Comparison of ENCODE assay signal across 8 cellular contexts in the genomic region with DNA sequence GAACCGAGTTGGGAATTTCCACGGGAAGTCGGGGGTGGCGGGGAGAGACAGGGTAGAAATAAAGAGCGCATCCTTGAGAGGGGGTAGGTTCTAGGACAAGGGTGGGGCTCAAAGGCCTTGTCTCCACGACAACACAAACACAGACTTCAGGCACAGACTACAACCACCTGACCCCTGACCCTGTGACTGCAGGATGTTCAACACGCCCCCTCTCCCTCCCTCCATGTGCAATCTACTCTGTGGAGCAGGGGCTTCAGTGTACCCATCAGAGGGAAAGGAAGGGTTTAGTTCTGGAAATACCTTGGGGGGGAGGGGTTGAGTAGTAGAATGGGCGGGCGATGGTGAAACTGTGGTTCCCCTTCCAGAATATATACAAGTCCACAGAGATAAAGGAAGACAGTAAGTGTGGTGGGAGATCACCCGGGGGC. TPM values are rescaled to one million over a fixed set of nuclear protein-coding genes. Genes with fewer than 3 reads are reported as not detected.
DNase-seq lines count a peak whose midpoint lies in the region; ATAC-seq and TF ChIP-seq lines count a peak whose summit lies in the region.

No MANE protein-coding gene starts in this region.

- no peaks in the 10 kb centered on the region for H3K9me3 Mint-ChIP-seq in activated CD8-positive, alpha-beta T cell treated with anti-CD3 and anti-CD28 coated beads for 36 hours
- H3K9me3 Mint-ChIP-seq in endothelial cell (ENCODE audit: unreplicated experiment), result no peaks in the 10 kb centered on the region
- H3K9me3 Mint-ChIP-seq in mesothelial cell of epicardium, result no peaks in the 10 kb centered on the region

- peak overlapping the region; percentile 97 for H3K4me3 Mint-ChIP-seq in activated CD8-positive, alpha-beta T cell treated with anti-CD3 and anti-CD28 coated beads for 36 hours
- peak overlapping the region; percentile 97 for H3K4me3 Mint-ChIP-seq in endothelial cell (ENCODE audit: unreplicated experiment)
- H3K4me3 Mint-ChIP-seq in mesothelial cell of epicardium, result peak overlapping the region; percentile 94

- ATAC-seq in activated CD8-positive, alpha-beta T cell treated with anti-CD3 and anti-CD28 coated beads for 36 hours, result peak; percentile 52
- ATAC-seq in HG03095 (IDR thresholded peaks at IDR 0.05; ENCODE audit: unreplicated experiment), result no peak

- CTCF ChIA-PET in activated CD8-positive, alpha-beta T cell treated with anti-CD3 and anti-CD28 coated beads for 36 hours (lab: Charles Lee), result no interaction called here

- H3K27ac Mint-ChIP-seq in activated CD8-positive, alpha-beta T cell treated with anti-CD3 and anti-CD28 coated beads for 36 hours, result peak overlapping the region; percentile 95
- H3K27ac Mint-ChIP-seq in endothelial cell (ENCODE audit: unreplicated experiment) (peak overlapping the region; percentile 86), mesothelial cell of epicardium (peak overlapping the region; percentile 98)

- peak overlapping the region; percentile 98 for H3K27ac ChIP-seq in 22Rv1

- intact Hi-C loops in activated CD8-positive, alpha-beta T cell treated with anti-CD3 and anti-CD28 coated beads for 36 hours (cut with micrococcal nuclease), result no loop called here

- DNase-seq in GM13976 (ENCODE audit: low spot score), result peak; percentile 73
- peak; percentile 89 for DNase-seq in NCI-H748 treated with DMSO at 0.1 percent for 48 hours (lab: John Stamatoyannopoulos, UW)
- DNase-seq in activated CD8-positive, alpha-beta T cell treated with anti-CD3 and anti-CD28 coated beads for 36 hours, result peak; percentile 85
- DNase-seq in endothelial cell (ENCODE audit: low spot score), result peak; percentile 51
- DNase-seq in mesothelial cell of epicardium (ENCODE audit: low spot score in 2 of 2, unreplicated experiment in 2 of 2), result peak in 1 of 2 experiments; percentile 42
- peak; percentile 39 to 47 for DNase-seq in stimulated activated CD8-positive, alpha-beta memory T cell treated with anti-CD3 and anti-CD28 coated beads, Interleukin-7, amount 100 ng/mL, for 48 hours (ENCODE audit: extremely low read depth in 1 of 2, low read depth in 1 of 2)

- H3K36me3 Mint-ChIP-seq in activated CD8-positive, alpha-beta T cell treated with anti-CD3 and anti-CD28 coated beads for 36 hours (ENCODE audit: low read depth), result peaks cover 50% of the 10 kb centered on the region
- H3K36me3 Mint-ChIP-seq in endothelial cell (ENCODE audit: low read depth, unreplicated experiment), result peaks cover 12% of the 10 kb centered on the region
- H3K36me3 Mint-ChIP-seq in mesothelial cell of epicardium, result peaks cover 10% of the 10 kb centered on the region

- H3K4me1 Mint-ChIP-seq in activated CD8-positive, alpha-beta T cell treated with anti-CD3 and anti-CD28 coated beads for 36 hours (ENCODE audit: low read depth), result peaks cover 58% of the 10 kb centered on the region
- H3K4me1 Mint-ChIP-seq in endothelial cell (ENCODE audit: unreplicated experiment), result peaks cover 35% of the 10 kb centered on the region
- H3K4me1 Mint-ChIP-seq in mesothelial cell of epicardium, result peaks cover 55% of the 10 kb centered on the region

- POLR2A ChIA-PET in activated CD8-positive, alpha-beta T cell treated with anti-CD3 and anti-CD28 coated beads for 36 hours (lab: Charles Lee), result interaction anchor here (4.8 to 8.3 kb wide), 2 partner anchors 15 to 17 kb away, joined by 42 to 102 read pairs; a partner anchor contains a TSS

- TF ChIP-seq CTCF in 22Rv1 (IDR thresholded peaks at IDR 0.05) (no peak), GM13976 (IDR thresholded peaks at IDR 0.05; ENCODE audit: borderline replicate concordance, control extremely low read depth, extremely low read depth, insufficient read depth, missing control alignments) (no peak), endothelial cell (IDR thresholded peaks at IDR 0.05; ENCODE audit: unreplicated experiment) (no peak), mesothelial cell of epicardium (IDR thresholded peaks at IDR 0.05; ENCODE audit: unreplicated experiment) (no peak)
- no peak for TF ChIP-seq CTCF in activated CD8-positive, alpha-beta T cell treated with anti-CD3 and anti-CD28 coated beads for 36 hours (IDR thresholded peaks at IDR 0.05)

- H3K27me3 Mint-ChIP-seq in activated CD8-positive, alpha-beta T cell treated with anti-CD3 and anti-CD28 coated beads for 36 hours, result no peaks in the 10 kb centered on the region
- H3K27me3 Mint-ChIP-seq in endothelial cell (ENCODE audit: unreplicated experiment) (peaks cover 12% of the 10 kb centered on the region), mesothelial cell of epicardium (ENCODE audit: low read depth) (no peaks in the 10 kb centered on the region)

- in situ Hi-C loops in GM13976 (cut with MboI; ENCODE audit: low sequenced_read_pairs, unreplicated experiment), result no loop called here

RNA-seq across cellular contexts. Expression of a gene that starts 0.7 kb away (rescaled TPM):
- 100 to 1,000 TPM; 179 to 183 TPM for total RNA-seq in activated CD8-positive, alpha-beta T cell treated with anti-CD3 and anti-CD28 coated beads for 36 hours
- total RNA-seq in endothelial cell (ENCODE audit: unreplicated experiment) (57.1 TPM), mesothelial cell of epicardium (62.8 to 68.3 TPM (median 64.4 TPM) in 3 replicates)

RNA-seq across cellular contexts. Expression of a gene that starts 3.0 kb away (rescaled TPM):
- total RNA-seq in activated CD8-positive, alpha-beta T cell treated with anti-CD3 and anti-CD28 coated beads for 36 hours, result 1 to 10 TPM; 7.2 to 7.5 TPM
- total RNA-seq in endothelial cell (ENCODE audit: unreplicated experiment), result 16.9 TPM
- total RNA-seq in mesothelial cell of epicardium, result 33.2 to 36.0 TPM (median 35.8 TPM) in 3 replicates

RNA-seq across cellular contexts. Expression of a gene that starts 8.2 kb away (rescaled TPM):
- 10 to 100 TPM; 59.8 to 72.4 TPM for total RNA-seq in activated CD8-positive, alpha-beta T cell treated with anti-CD3 and anti-CD28 coated beads for 36 hours
- 49.6 TPM for total RNA-seq in endothelial cell (ENCODE audit: unreplicated experiment)
- total RNA-seq in mesothelial cell of epicardium, result 31.9 to 33.2 TPM (median 33.1 TPM) in 3 replicates

RNA-seq across cellular contexts. Expression of a gene that starts 15.8 kb away (rescaled TPM):
- 10 to 100 TPM; 24.2 to 24.3 TPM for total RNA-seq in activated CD8-positive, alpha-beta T cell treated with anti-CD3 and anti-CD28 coated beads for 36 hours
- total RNA-seq in endothelial cell (ENCODE audit: unreplicated experiment) (167 TPM), mesothelial cell of epicardium (108 to 113 TPM (median 112 TPM) in 3 replicates)

RNA-seq across cellular contexts. Expression of a gene that starts 25.1 kb away (rescaled TPM):
- 10 to 100 TPM; 78.1 to 92.3 TPM for total RNA-seq in activated CD8-positive, alpha-beta T cell treated with anti-CD3 and anti-CD28 coated beads for 36 hours
- 33.3 TPM for total RNA-seq in endothelial cell (ENCODE audit: unreplicated experiment)
- 38.7 to 43.0 TPM (median 39.9 TPM) in 3 replicates for total RNA-seq in mesothelial cell of epicardium
